In the genomic region with DNA sequence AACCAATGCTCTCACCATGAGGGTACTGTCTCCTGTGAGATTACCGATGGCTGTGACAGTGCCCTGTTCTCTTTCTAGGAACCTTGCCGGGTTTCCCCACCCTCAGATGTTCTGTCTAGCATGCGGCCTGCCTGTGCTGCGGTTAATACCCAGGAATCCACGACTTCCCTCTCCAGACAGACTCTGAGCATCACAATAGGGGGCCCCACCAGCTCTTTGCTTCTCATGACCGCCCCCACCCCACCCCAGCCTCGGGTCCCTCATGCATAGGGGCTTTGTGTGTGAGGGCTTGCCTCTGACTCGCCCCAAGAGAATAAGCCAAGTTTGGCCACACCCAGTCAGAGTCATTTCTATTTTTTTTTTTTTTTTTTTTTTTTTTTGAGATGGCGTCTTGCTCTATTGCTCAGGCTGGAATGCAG, we compare ENCODE assay signal across 11 cellular contexts.
DNase-seq lines count a peak whose midpoint lies in the region; ATAC-seq and TF ChIP-seq lines count a peak whose summit lies in the region.
"Had no signal": no experiment of that assay in that cellular context is flagged by ENCODE, and none has a peak within 500 bp of the region (broad histone marks: within the 10 kb centered on the region; RNA-seq: fewer than 3 reads in every experiment).

No MANE protein-coding gene starts in this region.

- DNase-seq in activated T-cell treated with anti-CD3 and anti-CD28 coated beads for 24 hours (ENCODE audit: low read depth) (peak; percentile 23), fibroblast of mammary gland (ENCODE audit: low read depth) (peak; percentile 9), NCI-H446 (lab: John Stamatoyannopoulos, UW) (no peak), HuH-7 (ENCODE audit: low spot score) (no peak)
- DNase-seq in activated T-cell treated with anti-CD3 and anti-CD28 coated beads, Interleukin-2, amount 50 U/mL, for 1 hour = no peak
- DNase-seq in activated CD4-positive, alpha-beta T cell treated with anti-CD3 and anti-CD28 coated beads, Interleukin-2, amount 50 U/mL, for 48 hours = peak; percentile 52 to 61
- DNase-seq in stimulated activated naive B cell treated with anti-CD40 and anti-IgM and Interleukin-4, amounts not matched to agents 10 μg/mL and 1 μg/mL and 100 μg/mL, for 72 hours = peak; percentile 91
- DNase-seq: hippocampal formation, NCI-H1436 treated with DMSO at 0.1 percent for 48 hours had no signal

- H3K9me3 Mint-ChIP-seq in stimulated activated naive B cell treated with anti-CD40 and anti-IgM and Interleukin-4, amounts not matched to agents 10 μg/mL and 1 μg/mL and 100 μg/mL, for 72 hours = peaks cover 2 to 4% of the 10 kb centered on the region in 2 donors

- peak; percentile 89 to 91 for ATAC-seq in stimulated activated naive B cell treated with anti-CD40 and anti-IgM and Interleukin-4, amounts not matched to agents 10 μg/mL and 1 μg/mL and 100 μg/mL, for 72 hours (replicated peaks)
- no peak for ATAC-seq in HG02798 (IDR thresholded peaks at IDR 0.05; ENCODE audit: poor library complexity, unreplicated experiment)

- H3K36me3 Mint-ChIP-seq in stimulated activated naive B cell treated with anti-CD40 and anti-IgM and Interleukin-4, amounts not matched to agents 10 μg/mL and 1 μg/mL and 100 μg/mL, for 72 hours = peaks cover 27 to 57% of the 10 kb centered on the region in 2 donors

- no peaks in the 10 kb centered on the region for H3K27me3 Mint-ChIP-seq in stimulated activated naive B cell treated with anti-CD40 and anti-IgM and Interleukin-4, amounts not matched to agents 10 μg/mL and 1 μg/mL and 100 μg/mL, for 72 hours

- H3K4me3 ChIP-seq in fibroblast of mammary gland (ENCODE audit: control insufficient read depth, low read depth, low read length) = no peak overlapping the region
- H3K4me3 ChIP-seq: coronary artery had no signal

- no peak overlapping the region for H3K4me3 Mint-ChIP-seq in stimulated activated naive B cell treated with anti-CD40 and anti-IgM and Interleukin-4, amounts not matched to agents 10 μg/mL and 1 μg/mL and 100 μg/mL, for 72 hours

- H3K27ac Mint-ChIP-seq in stimulated activated naive B cell treated with anti-CD40 and anti-IgM and Interleukin-4, amounts not matched to agents 10 μg/mL and 1 μg/mL and 100 μg/mL, for 72 hours = peak overlapping the region; percentile 81

- no peak for TF ChIP-seq CTCF in fibroblast of mammary gland (conservative IDR thresholded peaks at IDR 0.05; ENCODE audit: control insufficient read depth, insufficient read depth, low read depth, low read length)

- H3K4me1 Mint-ChIP-seq in stimulated activated naive B cell treated with anti-CD40 and anti-IgM and Interleukin-4, amounts not matched to agents 10 μg/mL and 1 μg/mL and 100 μg/mL, for 72 hours = peaks cover 65 to 87% of the 10 kb centered on the region in 2 donors

Comparison
In these comparisons a context has a peak if more than half of its experiments do, and no peak if none do; other contexts are left out.
1. DNase-seq: peak in activated T-cell treated with anti-CD3 and anti-CD28 coated beads for 24 hours (single experiment), activated CD4-positive, alpha-beta T cell treated with anti-CD3 and anti-CD28 coated beads, Interleukin-2, amount 50 U/mL, for 48 hours (2 of 2), fibroblast of mammary gland (single experiment) and stimulated activated naive B cell treated with anti-CD40 and anti-IgM and Interleukin-4, amounts not matched to agents 10 μg/mL and 1 μg/mL and 100 μg/mL, for 72 hours (single experiment); none in activated T-cell treated with anti-CD3 and anti-CD28 coated beads, Interleukin-2, amount 50 U/mL, for 1 hour (single experiment), NCI-H446 (0 of 2) and HuH-7 (single experiment).